In genomic region chr12:29889737-29890136, GRCh38 we compare ENCODE assay signal across 8 cellular contexts.
A peak's percentile ranks its signal among the peaks of the same experiment; 100 is the strongest.
DNase-seq lines count a peak whose midpoint lies in the region; ATAC-seq and TF ChIP-seq lines count a peak whose summit lies in the region.

No MANE protein-coding gene starts in this region.

- H2AFZ ChIP-seq in HCT116 (ENCODE audit: low read depth, low read length, poor library complexity, severe bottlenecking): no peak overlapping the region

- H3K4me2 ChIP-seq in HCT116 (ENCODE audit: low read length): no peak overlapping the region

- no peaks in the 10 kb centered on the region for H3K9me2 ChIP-seq in HCT116 (ENCODE audit: insufficient read depth)

- CTCF ChIA-PET in HCT116 (lab: Charles Lee): interaction anchor here (0.8 to 1.2 kb wide), 4 partner anchors 11 to 568 kb away, joined by 3 to 6 read pairs (median 4); no protein-coding TSS in a partner anchor

- no peaks in the 10 kb centered on the region for H4K20me1 ChIP-seq in HCT116 (ENCODE audit: insufficient read depth)

- H3K79me2 ChIP-seq in HCT116 (ENCODE audit: insufficient read depth, low read length): no peaks in the 10 kb centered on the region

- WGBS in aorta, 2 donors: 45 to 55% methylated on average over 5 of the region's 5 CpGs

- no TSS peak for BruUV-seq in HCT116 (replicated peaks; lab: Mats Ljungman, UMichigan)

- RAD21 ChIA-PET in HCT116 (lab: Charles Lee; ENCODE audit: low non-redundant PET in 1 of 2, low total read pairs in 2 of 2, uncharacterized antibody in 2 of 2, unreplicated experiment in 2 of 2): no interaction called here

- intact Hi-C loops in HCT116 (cut with micrococcal nuclease) (loop anchor here (1.0 kb wide), 1 partner anchor 337 kb away; no protein-coding TSS in a partner anchor), aorta (cut with DNase I) (no loop called here)

- TF ChIP-seq CTCF in AG10803 (conservative IDR thresholded peaks at IDR 0.05; ENCODE audit: low read length) (peak; percentile 17; the same call in 1 of the 2 replicates), HCT116 (IDR thresholded peaks at IDR 0.05 in 2 of 3, conservative IDR thresholded peaks at IDR 0.05 in 1 of 3; ENCODE audit: borderline replicate concordance in 1 of 3, insufficient read depth in 1 of 3, low read depth in 2 of 3, low read length in 2 of 3) (peak; percentile 37 to 80 (median 77); a peak in 5 of 6 replicates), foreskin keratinocyte (conservative IDR thresholded peaks at IDR 0.05) (peak; percentile 53), retinal pigment epithelial cell (conservative IDR thresholded peaks at IDR 0.05; ENCODE audit: low read depth, low read length) (peak; percentile 57)

- H3K27ac ChIP-seq in HCT116 (ENCODE audit: low read depth, low read length) (no peak overlapping the region), foreskin keratinocyte (no peak overlapping the region), aorta (ENCODE audit: low read depth in 1 of 2, low read length in 2 of 2) (no peak overlapping the region)

- H3K4me1 ChIP-seq in HCT116 (ENCODE audit: control insufficient read depth in 1 of 2, insufficient read depth in 2 of 2, low read length in 2 of 2) (no peaks in the 10 kb centered on the region), foreskin keratinocyte (no peaks in the 10 kb centered on the region), aorta (ENCODE audit: control insufficient read depth in 1 of 2, insufficient read depth in 2 of 2, low read length in 2 of 2) (no peaks in the 10 kb centered on the region)

- no peaks in the 10 kb centered on the region for H3K36me3 ChIP-seq in HCT116 (ENCODE audit: control insufficient read depth in 1 of 2, insufficient read depth in 2 of 2, low read length in 2 of 2)
- no peaks in the 10 kb centered on the region for H3K36me3 ChIP-seq in aorta (ENCODE audit: control insufficient read depth in 1 of 2, insufficient read depth in 2 of 2, low read length in 1 of 2)

- H3K9ac ChIP-seq in HCT116 (ENCODE audit: low read length): no peak overlapping the region

- in situ Hi-C loops in SK-MEL-5 (cut with HindIII; ENCODE audit: low pct_unique_long_range_greater_than_20kb, low sequenced_read_pairs): no loop called here

- ATAC-seq in HCT116 (peak; percentile 57; the same call in 1 of the 2 replicates), foreskin keratinocyte (no peak), GM19455 (IDR thresholded peaks at IDR 0.05; ENCODE audit: unreplicated experiment) (no peak), GM21360 (IDR thresholded peaks at IDR 0.05; ENCODE audit: unreplicated experiment) (no peak), aorta (ENCODE audit: low FRiP score) (no peak)

- no peak for TF ChIP-seq POLR2A in HCT116 (IDR thresholded peaks at IDR 0.05; ENCODE audit: borderline replicate concordance, extremely low read depth, insufficient read depth, insufficient read length)

- DNase-seq in AG10803 (ENCODE audit: low read depth): no peak
- peak; percentile 52 for DNase-seq in HCT116 (ENCODE audit: low read depth, low spot score)
- DNase-seq in SK-MEL-5 (ENCODE audit: low read depth, low spot score): peak; percentile 63
- peak; percentile 0 to 8 for DNase-seq in foreskin keratinocyte
- no peak for DNase-seq in retinal pigment epithelial cell (ENCODE audit: low read depth)
- DNase-seq in aorta: no peak

- H3K9me3 ChIP-seq in HCT116 (ENCODE audit: control insufficient read depth in 1 of 2, insufficient read depth in 1 of 2, low read depth in 1 of 2, low read length in 2 of 2): no peaks in the 10 kb centered on the region
- H3K9me3 ChIP-seq in aorta (ENCODE audit: control insufficient read depth, low read length): no peaks in the 10 kb centered on the region

- POLR2A ChIA-PET in HCT116 (lab: Charles Lee): no interaction called here

- no peaks in the 10 kb centered on the region for H3K27me3 ChIP-seq in HCT116 (ENCODE audit: insufficient read depth, low read length)
- no peaks in the 10 kb centered on the region for H3K27me3 ChIP-seq in foreskin keratinocyte
- no peaks in the 10 kb centered on the region for H3K27me3 ChIP-seq in aorta (ENCODE audit: control insufficient read depth in 1 of 2, insufficient read depth in 2 of 2, low read length in 1 of 2)

- TF ChIP-seq RAD21 in HCT116 (IDR thresholded peaks at IDR 0.05; ENCODE audit: low read depth): peak; percentile 55

- no peak overlapping the region for H3K4me3 ChIP-seq in AG10803 (ENCODE audit: low read length)
- H3K4me3 ChIP-seq in HCT116 (replicated peaks in 1 of 2; ENCODE audit: low read depth in 1 of 2, low read length in 2 of 2): no peak overlapping the region
- H3K4me3 ChIP-seq in retinal pigment epithelial cell (ENCODE audit: low read length): no peak overlapping the region
- H3K4me3 ChIP-seq in aorta (ENCODE audit: low read length in 2 of 2): no peak overlapping the region

TF ChIP-seq in HCT116, 20 proteins besides CTCF, POLR2A, EP300 and RAD21:
- TF ChIP-seq FOSL1 (IDR thresholded peaks at IDR 0.05; ENCODE audit: low read depth) (no peak), EGR1 (IDR thresholded peaks at IDR 0.05; ENCODE audit: low read depth) (no peak), MAX (IDR thresholded peaks at IDR 0.05) (no peak), CBX3 (IDR thresholded peaks at IDR 0.05; ENCODE audit: low read depth) (no peak), EZH2phosphoT487 (IDR thresholded peaks at IDR 0.05; ENCODE audit: borderline replicate concordance) (no peak), ZBTB33 (IDR thresholded peaks at IDR 0.05; ENCODE audit: extremely low read depth, insufficient replicate concordance, low read length) (no peak), ELF1 (IDR thresholded peaks at IDR 0.05; ENCODE audit: borderline replicate concordance, low read depth) (no peak), CEBPB (IDR thresholded peaks at IDR 0.05; ENCODE audit: low read depth) (no peak), ZNF274 (IDR thresholded peaks at IDR 0.05; ENCODE audit: low read depth, low read length) (no peak), POLR2AphosphoS5 (IDR thresholded peaks at IDR 0.05; ENCODE audit: low read depth, low read length) (no peak), ZFX (IDR thresholded peaks at IDR 0.05) (no peak), REST (IDR thresholded peaks at IDR 0.05; ENCODE audit: low read depth) (no peak), ATF3 (IDR thresholded peaks at IDR 0.05) (no peak), TCF7L2 (IDR thresholded peaks at IDR 0.05; ENCODE audit: borderline replicate concordance, extremely low read depth, insufficient read depth, insufficient read length) (no peak), EZH2 (IDR thresholded peaks at IDR 0.05) (no peak), SP1 (IDR thresholded peaks at IDR 0.05; ENCODE audit: low read depth) (no peak)
TF ChIP-seq in HCT116: peak in this region for 0.

Comparison
In these comparisons a context has a peak if more than half of its experiments do, and no peak if none do; other contexts are left out.
1. DNase-seq: peak in HCT116 (single experiment), SK-MEL-5 (single experiment) and foreskin keratinocyte (2 of 2); none in AG10803 (single experiment), retinal pigment epithelial cell (single experiment) and aorta (0 of 2).
2. CTCF ChIP-seq: peak in every context shown above with its lines; median percentile 77 in HCT116; 57 in retinal pigment epithelial cell; 53 in foreskin keratinocyte; 17 in AG10803.